ENCODE assay signal across 1 cellular context in the genomic region with DNA sequence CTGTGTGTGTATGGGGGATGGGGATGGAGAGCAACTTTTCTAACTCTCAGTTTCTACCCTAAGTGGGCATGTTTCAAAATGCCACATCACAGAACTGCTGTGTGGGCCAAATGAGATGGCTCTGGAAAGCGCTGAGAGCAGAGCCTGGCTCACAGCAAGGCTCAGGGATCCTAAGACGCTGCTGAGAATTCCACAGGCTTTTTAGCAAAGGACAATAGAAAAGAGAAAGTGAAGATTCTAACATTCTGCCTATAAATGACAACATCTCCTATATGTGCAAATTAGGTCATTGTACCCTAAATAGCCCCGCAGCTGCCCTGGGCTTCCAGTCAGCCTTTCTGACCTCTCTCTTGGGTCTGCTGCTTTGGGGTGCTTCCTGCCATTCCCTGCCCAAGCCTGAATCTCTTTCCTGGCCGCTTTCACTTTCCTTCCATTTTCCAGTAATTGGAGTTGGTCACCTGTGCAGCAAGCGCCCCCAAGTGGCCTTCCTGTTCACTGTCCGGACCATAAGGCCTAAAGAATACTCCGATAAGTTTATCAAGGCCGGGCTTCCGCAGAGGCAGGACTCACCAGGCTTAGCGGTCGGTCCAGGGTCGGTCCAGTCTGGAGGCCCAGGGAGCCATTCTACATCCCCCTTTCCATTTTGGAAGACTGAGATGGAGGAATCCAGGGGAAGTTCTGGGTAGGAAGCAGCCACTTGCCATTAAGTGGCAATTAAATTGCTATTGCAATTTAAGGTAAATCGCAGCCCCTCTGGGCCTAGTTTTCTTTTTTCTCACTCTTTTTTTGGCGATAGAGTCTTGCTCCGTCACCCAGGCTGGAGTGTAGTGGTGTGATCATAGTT.
TF ChIP-seq lines count a peak whose summit lies in the region.

No MANE protein-coding gene starts in this region.

TF ChIP-seq in K562, 482 proteins besides CTCF, POLR2A, EP300 and RAD21 (continued from another document):
- TF ChIP-seq, protein P1, sequence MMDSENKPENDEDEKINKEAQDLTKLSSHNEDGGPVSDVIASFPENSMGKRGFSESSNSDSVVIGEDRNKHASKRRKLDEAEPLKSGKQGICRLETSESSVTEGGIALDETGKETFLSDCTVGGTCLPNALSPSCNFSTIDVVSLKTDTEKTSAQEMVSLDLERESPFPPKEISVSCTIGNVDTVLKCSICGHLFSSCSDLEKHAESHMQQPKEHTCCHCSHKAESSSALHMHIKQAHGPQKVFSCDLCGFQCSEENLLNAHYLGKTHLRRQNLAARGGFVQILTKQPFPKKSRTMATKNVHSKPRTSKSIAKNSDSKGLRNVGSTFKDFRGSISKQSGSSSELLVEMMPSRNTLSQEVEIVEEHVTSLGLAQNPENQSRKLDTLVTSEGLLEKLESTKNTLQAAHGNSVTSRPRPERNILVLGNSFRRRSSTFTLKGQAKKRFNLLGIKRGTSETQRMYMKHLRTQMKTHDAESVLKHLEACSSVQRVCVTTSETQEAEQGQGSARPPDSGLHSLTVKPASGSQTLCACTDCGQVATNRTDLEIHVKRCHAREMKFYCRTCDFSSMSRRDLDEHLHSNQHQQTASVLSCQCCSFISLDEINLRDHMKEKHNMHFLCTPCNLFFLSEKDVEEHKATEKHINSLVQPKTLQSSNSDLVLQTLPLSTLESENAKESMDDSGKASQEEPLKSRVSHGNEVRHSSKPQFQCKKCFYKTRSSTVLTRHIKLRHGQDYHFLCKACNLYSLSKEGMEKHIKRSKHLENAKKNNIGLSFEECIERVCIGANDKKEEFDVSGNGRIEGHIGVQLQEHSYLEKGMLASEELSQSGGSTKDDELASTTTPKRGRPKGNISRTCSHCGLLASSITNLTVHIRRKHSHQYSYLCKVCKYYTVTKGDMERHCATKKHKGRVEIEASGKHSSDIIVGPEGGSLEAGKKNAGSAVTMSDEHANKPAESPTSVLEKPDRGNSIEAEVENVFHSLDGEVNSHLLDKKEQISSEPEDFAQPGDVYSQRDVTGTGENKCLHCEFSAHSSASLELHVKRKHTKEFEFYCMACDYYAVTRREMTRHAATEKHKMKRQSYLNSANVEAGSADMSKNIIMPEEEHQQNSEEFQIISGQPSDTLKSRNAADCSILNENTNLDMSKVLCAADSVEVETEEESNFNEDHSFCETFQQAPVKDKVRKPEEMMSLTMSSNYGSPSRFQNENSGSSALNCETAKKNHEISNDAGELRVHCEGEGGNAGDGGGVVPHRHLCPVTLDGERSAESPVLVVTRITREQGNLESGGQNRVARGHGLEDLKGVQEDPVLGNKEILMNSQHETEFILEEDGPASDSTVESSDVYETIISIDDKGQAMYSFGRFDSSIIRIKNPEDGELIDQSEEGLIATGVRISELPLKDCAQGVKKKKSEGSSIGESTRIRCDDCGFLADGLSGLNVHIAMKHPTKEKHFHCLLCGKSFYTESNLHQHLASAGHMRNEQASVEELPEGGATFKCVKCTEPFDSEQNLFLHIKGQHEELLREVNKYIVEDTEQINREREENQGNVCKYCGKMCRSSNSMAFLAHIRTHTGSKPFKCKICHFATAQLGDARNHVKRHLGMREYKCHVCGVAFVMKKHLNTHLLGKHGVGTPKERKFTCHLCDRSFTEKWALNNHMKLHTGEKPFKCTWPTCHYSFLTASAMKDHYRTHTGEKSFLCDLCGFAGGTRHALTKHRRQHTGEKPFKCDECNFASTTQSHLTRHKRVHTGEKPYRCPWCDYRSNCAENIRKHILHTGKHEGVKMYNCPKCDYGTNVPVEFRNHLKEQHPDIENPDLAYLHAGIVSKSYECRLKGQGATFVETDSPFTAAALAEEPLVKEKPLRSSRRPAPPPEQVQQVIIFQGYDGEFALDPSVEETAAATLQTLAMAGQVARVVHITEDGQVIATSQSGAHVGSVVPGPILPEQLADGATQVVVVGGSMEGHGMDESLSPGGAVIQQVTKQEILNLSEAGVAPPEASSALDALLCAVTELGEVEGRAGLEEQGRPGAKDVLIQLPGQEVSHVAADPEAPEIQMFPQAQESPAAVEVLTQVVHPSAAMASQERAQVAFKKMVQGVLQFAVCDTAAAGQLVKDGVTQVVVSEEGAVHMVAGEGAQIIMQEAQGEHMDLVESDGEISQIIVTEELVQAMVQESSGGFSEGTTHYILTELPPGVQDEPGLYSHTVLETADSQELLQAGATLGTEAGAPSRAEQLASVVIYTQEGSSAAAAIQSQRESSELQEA (IDR thresholded peaks at IDR 0.05; ENCODE audit: low read depth): no peak
